Comparison of ENCODE assay signal across 8 cellular contexts in genomic region chr1:192476802-192477298, GRCh38.
DNase-seq lines count a peak whose midpoint lies in the region; ATAC-seq, FAIRE-seq and TF ChIP-seq lines count a peak whose summit lies in the region.

No MANE protein-coding gene starts in this region.

- no peaks in the 10 kb centered on the region for H3K4me1 ChIP-seq in HepG2 (ENCODE audit: insufficient read depth, low read length)

- POLR2A ChIA-PET in activated CD4-positive, alpha-beta T cell treated with anti-CD3 and anti-CD28 coated beads for 36 hours (lab: Charles Lee) = no interaction called here
- POLR2A ChIA-PET in HepG2 (lab: Yijun Ruan, JAX) (no interaction called here), HEK293T (lab: Yijun Ruan, JAX) (no interaction called here)

- TF ChIP-seq EP300 in HepG2 (IDR thresholded peaks at IDR 0.05; ENCODE audit: low read depth in 2 of 2, low read length in 2 of 2) (no peak), HepG2 (CRISPR knock-in tag; IDR thresholded peaks at IDR 0.05; ENCODE audit: borderline replicate concordance) (no peak)

- TF ChIP-seq RAD21 in HepG2 (CRISPR knock-in tag; IDR thresholded peaks at IDR 0.05) = no peak

- in situ Hi-C loops in HepG2 (cut with HindIII; ENCODE audit: extremely low pct_ligation_motif_present, low pct_unique_long_range_greater_than_20kb) = loop anchor here (5.0 to 25.0 kb wide), 3 partner anchors 135 to 540 kb away; no protein-coding TSS in a partner anchor

- CTCF ChIA-PET in activated CD4-positive, alpha-beta T cell treated with anti-CD3 and anti-CD28 coated beads for 36 hours (lab: Charles Lee) = interaction anchor here (0.6 to 4.3 kb wide), 19 partner anchors 10 to 542 kb away, joined by 3 to 30 read pairs (median 4); no protein-coding TSS in a partner anchor
- CTCF ChIA-PET in HepG2 (lab: Yijun Ruan, JAX; ENCODE audit: low intra/inter-chr PET ratio, low total read pairs) = interaction anchor here (1.6 to 1.7 kb wide), 2 partner anchors 542 to 1043 kb away, joined by 4 to 9 read pairs; no protein-coding TSS in a partner anchor
- CTCF ChIA-PET in HEK293T (lab: Yijun Ruan, JAX) = interaction anchor here (1.0 kb wide), 1 partner anchor 134 kb away, joined by 4 read pairs; no protein-coding TSS in a partner anchor

- H3K36me3 ChIP-seq in HepG2 (replicated peaks in 1 of 2; ENCODE audit: control insufficient read depth in 1 of 2, insufficient read depth in 2 of 2, low read length in 2 of 2) = no peaks in the 10 kb centered on the region

- DNase-seq in activated CD4-positive, alpha-beta T cell treated with anti-CD3 and anti-CD28 coated beads for 36 hours = peak; percentile 32
- no peak for DNase-seq in activated CD4-positive, alpha-beta T cell treated with anti-CD3 and anti-CD28 coated beads for 4 hours
- DNase-seq in OCI-M1 (lab: John Stamatoyannopoulos, UW) (peak; percentile 74), HepG2 (ENCODE audit: low spot score) (no peak), NCI-H146 treated with DMSO at 0.1 percent for 48 hours (lab: John Stamatoyannopoulos, UW; ENCODE audit: unreplicated experiment) (no peak), NK-92 (lab: John Stamatoyannopoulos, UW; ENCODE audit: unreplicated experiment) (no peak), HEK293T (ENCODE audit: extremely low spot score) (no peak)

- H3K4me1 Mint-ChIP-seq in activated CD4-positive, alpha-beta T cell treated with anti-CD3 and anti-CD28 coated beads for 36 hours = peaks cover 2% of the 10 kb centered on the region

- TF ChIP-seq POLR2A in HepG2 (IDR thresholded peaks at IDR 0.05; ENCODE audit: insufficient read depth in 1 of 2, low read depth in 2 of 2, low read length in 2 of 2) = no peak

- H3K4me3 Mint-ChIP-seq in activated CD4-positive, alpha-beta T cell treated with anti-CD3 and anti-CD28 coated beads for 36 hours = no peak overlapping the region

- H3K27me3 ChIP-seq in HepG2 (ENCODE audit: control insufficient read depth in 1 of 2, insufficient read depth in 2 of 2, low read length in 2 of 2) = peaks cover 0 to 10% of the 10 kb centered on the region in 2 experiments; a peak in 1 of 5 replicates

- no peak overlapping the region for H3K4me3 ChIP-seq in HepG2 (replicated peaks in 1 of 3; ENCODE audit: insufficient read depth in 1 of 3, low read depth in 2 of 3, low read length in 3 of 3)

- H3K27me3 Mint-ChIP-seq in activated CD4-positive, alpha-beta T cell treated with anti-CD3 and anti-CD28 coated beads for 36 hours = no peaks in the 10 kb centered on the region

- no peaks in the 10 kb centered on the region for H4K20me1 ChIP-seq in HepG2 (ENCODE audit: insufficient read depth, low read length)

- peak; percentile 72 for ATAC-seq in activated CD4-positive, alpha-beta T cell treated with anti-CD3 and anti-CD28 coated beads for 36 hours
- ATAC-seq in HG02885 (IDR thresholded peaks at IDR 0.05; ENCODE audit: poor library complexity, unreplicated experiment) (peak; percentile 89), HepG2 (no peak)

- H3K9me3 Mint-ChIP-seq in activated CD4-positive, alpha-beta T cell treated with anti-CD3 and anti-CD28 coated beads for 36 hours (ENCODE audit: low read depth) = no peaks in the 10 kb centered on the region

- no peak for TF ChIP-seq CTCF in HepG2 (CRISPR knock-in tag; IDR thresholded peaks at IDR 0.05)

- no peak overlapping the region for H3K4me2 ChIP-seq in HepG2 (ENCODE audit: low read depth, low read length)

- WGBS in HepG2 (ENCODE audit: low lambda C conversion rate) = 41% methylated on average over 12 of the region's 12 CpGs

- intact Hi-C loops in activated CD4-positive, alpha-beta T cell treated with anti-CD3 and anti-CD28 coated beads for 36 hours (cut with DNase I, micrococcal nuclease) = loop anchor here (1.0 to 10.0 kb wide), 4 partner anchors 40 to 648 kb away; partner anchors contain the start of gene CDC73 (in 1 of the 2)
- intact Hi-C loops in HepG2 (cut with micrococcal nuclease; ENCODE audit: unreplicated experiment) = loop anchor here (1.0 kb wide), 3 partner anchors 133 to 542 kb away; no protein-coding TSS in a partner anchor

- no peak overlapping the region for H2AFZ ChIP-seq in HepG2 (ENCODE audit: low read length)

- no peaks in the 10 kb centered on the region for H3K79me2 ChIP-seq in HepG2 (ENCODE audit: insufficient read depth, low read length)

- H3K9ac ChIP-seq in HepG2 (ENCODE audit: insufficient read depth, low read depth, low read length) = no peak overlapping the region

- H3K27ac ChIP-seq in HepG2 (ENCODE audit: extremely low read length, insufficient read depth, low read length) = no peak overlapping the region

- no peak overlapping the region for H3K27ac Mint-ChIP-seq in activated CD4-positive, alpha-beta T cell treated with anti-CD3 and anti-CD28 coated beads for 36 hours

- H3K36me3 Mint-ChIP-seq in activated CD4-positive, alpha-beta T cell treated with anti-CD3 and anti-CD28 coated beads for 36 hours (ENCODE audit: low read depth) = no peaks in the 10 kb centered on the region

- FAIRE-seq in HepG2 (lab: Jason Lieb, UNC) = no peak

- no TSS peak for BruUV-seq in HepG2 (replicated peaks; lab: Mats Ljungman, UMichigan)

- H3K9me3 ChIP-seq in HepG2 (ENCODE audit: low read length) = no peaks in the 10 kb centered on the region

TF ChIP-seq in HepG2, 621 proteins besides CTCF, POLR2A, EP300 and RAD21:
- TF ChIP-seq ZNF484 (CRISPR knock-in tag; IDR thresholded peaks at IDR 0.05; ENCODE audit: borderline replicate concordance, low read depth) = no peak
- TF ChIP-seq CREB1 (IDR thresholded peaks at IDR 0.05) = peak; percentile 50; the same call in 1 of the 2 replicates
- TF ChIP-seq CREB1 (CRISPR knock-in tag; IDR thresholded peaks at IDR 0.05) = no peak
- TF ChIP-seq ATF3 (CRISPR knock-in tag; IDR thresholded peaks at IDR 0.05) = no peak
- no peak for TF ChIP-seq ZNF124 (CRISPR knock-in tag; IDR thresholded peaks at IDR 0.05)
- no peak for TF ChIP-seq JUND (CRISPR knock-in tag; IDR thresholded peaks at IDR 0.05)
- no peak for TF ChIP-seq ELF4 (CRISPR knock-in tag; IDR thresholded peaks at IDR 0.05; ENCODE audit: borderline replicate concordance)
- no peak for TF ChIP-seq ZBTB14 (CRISPR knock-in tag; IDR thresholded peaks at IDR 0.05)

TF ChIP-seq in HEK293T, 16 proteins besides CTCF, POLR2A, EP300 and RAD21:
- TF ChIP-seq TARDBP (IDR thresholded peaks at IDR 0.05) (no peak), NFRKB (IDR thresholded peaks at IDR 0.05) (no peak)

Comparison
In these comparisons a context has a peak if more than half of its experiments do, and no peak if none do; other contexts are left out.
1. DNase-seq: peak in activated CD4-positive, alpha-beta T cell treated with anti-CD3 and anti-CD28 coated beads for 36 hours (single experiment) and OCI-M1 (single experiment); none in activated CD4-positive, alpha-beta T cell treated with anti-CD3 and anti-CD28 coated beads for 4 hours (0 of 2), HepG2 (single experiment), NCI-H146 treated with DMSO at 0.1 percent for 48 hours (single experiment), NK-92 (single experiment) and HEK293T (single experiment).